In the genomic region with DNA sequence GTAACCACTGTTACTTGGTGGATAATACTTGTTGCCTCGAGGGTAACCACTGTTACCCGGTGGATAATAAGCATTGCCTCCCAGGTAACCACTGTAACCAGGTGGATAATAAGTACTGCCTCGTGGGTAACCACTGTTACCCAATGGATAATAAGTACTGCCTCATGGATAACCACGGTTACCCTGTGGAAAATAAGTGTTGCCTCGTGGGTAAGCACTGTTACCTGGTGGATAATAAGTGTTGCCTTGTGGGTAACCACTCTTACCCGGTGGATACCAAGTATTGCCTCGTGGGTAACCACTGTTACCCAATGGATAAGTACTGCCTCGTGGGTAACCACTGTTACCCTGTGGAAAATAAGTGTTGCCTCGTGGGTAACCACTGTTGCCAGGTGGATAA, we compare ENCODE assay signal across 22 cellular contexts. TPM values are rescaled to one million over a fixed set of nuclear protein-coding genes. Genes with fewer than 3 reads are reported as not detected.
"Had no signal": no experiment of that assay in that cellular context is flagged by ENCODE, and none has a peak within 500 bp of the region (broad histone marks: within the 10 kb centered on the region; RNA-seq: fewer than 3 reads in every experiment).

No MANE protein-coding gene starts in this region.

RNA-seq across cellular contexts. Expression of a gene that starts 13.0 kb away (rescaled TPM):
- total RNA-seq: activated CD4-positive, alpha-beta memory T cell treated with anti-CD3 and anti-CD28 coated beads for 36 hours; activated CD4-positive, alpha-beta T cell treated with anti-CD3 and anti-CD28 coated beads for 36 hours; activated CD8-positive, alpha-beta memory T cell treated with anti-CD3 and anti-CD28 coated beads for 36 hours; activated CD8-positive, alpha-beta T cell treated with anti-CD3 and anti-CD28 coated beads for 36 hours; activated naive CD4-positive, alpha-beta T cell treated with anti-CD3 and anti-CD28 coated beads for 36 hours; activated naive CD4-positive, alpha-beta T cell treated with anti-CD3 and anti-CD28 coated beads, Interleukin-2, amount 50 U/mL, for 72 hours; activated naive CD8-positive, alpha-beta T cell treated with anti-CD3 and anti-CD28 coated beads for 36 hours; activated T-cell treated with anti-CD3 and anti-CD28 coated beads, Interleukin-2, amount 50 U/mL, for 4 hours; activated T-cell treated with anti-CD3 and anti-CD28 coated beads, Interleukin-2, amount 50 U/mL, for 72 hours; activated T-helper 1 cell treated with anti-CD3 and anti-CD28 coated beads, Interleukin-12 subunit alpha, Interleukin-12 subunit beta, Interleukin-2, Interleukin-4 antibody, amounts not matched to agents 30 ng/mL and 10 ng/mL and 1 ng/mL, durations not matched to agents 14 hours and 24 hours and 36 hours; activated T-helper 17 cell treated with anti-CD3 and anti-CD28 coated beads, Interleukin-2, amount 50 U/mL, for 72 hours; adrenal gland; astrocyte; body of pancreas; cardiac muscle cell; chondrocyte; T-cell; T-helper 1 cell treated with Interleukin-12 subunit alpha and Interleukin-12 subunit beta and Interleukin-4 antibody, amounts not matched to agents 30 ng/mL and 1 ng/mL, for 36 hours; T-helper 17 cell; T-helper 2 cell treated with Interferon-gamma antibody and Interleukin-4, amounts not matched to agents 100 ng/mL and 5 ng/mL, for 36 hours had no signal
- polyA plus RNA-seq: adrenal gland, cardiac muscle cell had no signal

RNA-seq across cellular contexts. Expression of a gene that starts 48.9 kb away (rescaled TPM):
- total RNA-seq: activated CD4-positive, alpha-beta memory T cell treated with anti-CD3 and anti-CD28 coated beads for 36 hours; activated CD4-positive, alpha-beta T cell treated with anti-CD3 and anti-CD28 coated beads for 36 hours; activated CD8-positive, alpha-beta memory T cell treated with anti-CD3 and anti-CD28 coated beads for 36 hours; activated CD8-positive, alpha-beta T cell treated with anti-CD3 and anti-CD28 coated beads for 36 hours; activated naive CD4-positive, alpha-beta T cell treated with anti-CD3 and anti-CD28 coated beads for 36 hours; activated naive CD4-positive, alpha-beta T cell treated with anti-CD3 and anti-CD28 coated beads, Interleukin-2, amount 50 U/mL, for 72 hours; activated naive CD8-positive, alpha-beta T cell treated with anti-CD3 and anti-CD28 coated beads for 36 hours; activated T-cell treated with anti-CD3 and anti-CD28 coated beads, Interleukin-2, amount 50 U/mL, for 4 hours; activated T-cell treated with anti-CD3 and anti-CD28 coated beads, Interleukin-2, amount 50 U/mL, for 72 hours; activated T-helper 1 cell treated with anti-CD3 and anti-CD28 coated beads, Interleukin-12 subunit alpha, Interleukin-12 subunit beta, Interleukin-2, Interleukin-4 antibody, amounts not matched to agents 30 ng/mL and 10 ng/mL and 1 ng/mL, durations not matched to agents 14 hours and 24 hours and 36 hours; activated T-helper 17 cell treated with anti-CD3 and anti-CD28 coated beads, Interleukin-2, amount 50 U/mL, for 72 hours; aorta; astrocyte; body of pancreas; cardiac muscle cell; chondrocyte; T-cell; T-helper 1 cell treated with Interleukin-12 subunit alpha and Interleukin-12 subunit beta and Interleukin-4 antibody, amounts not matched to agents 30 ng/mL and 1 ng/mL, for 36 hours; T-helper 17 cell; T-helper 2 cell treated with Interferon-gamma antibody and Interleukin-4, amounts not matched to agents 100 ng/mL and 5 ng/mL, for 36 hours; WTC11 had no signal
- polyA plus RNA-seq: adrenal gland, cardiac muscle cell had no signal
